In genomic region chr3:25783661-25784512, GRCh38 we compare ENCODE assay signal across 8 cellular contexts. TPM values are rescaled to one million over a fixed set of nuclear protein-coding genes. Genes with fewer than 3 reads are reported as not detected.
DNase-seq lines count a peak whose midpoint lies in the region; ATAC-seq and TF ChIP-seq lines count a peak whose summit lies in the region.

No MANE protein-coding gene starts in this region.

- H3K4me3 Mint-ChIP-seq in activated CD8-positive, alpha-beta T cell treated with anti-CD3 and anti-CD28 coated beads, Interleukin-2, amount 10 ng/mL, durations not matched to agents 7 days and 5 days, result peak overlapping the region; percentile 78

- H3K4me1 ChIP-seq in ACC112 (ENCODE audit: control insufficient read depth, insufficient read depth, low read length, unreplicated experiment) (peaks cover 26% of the 10 kb centered on the region), parathyroid adenoma (peaks cover 3% of the 10 kb centered on the region)

- POLR2A ChIA-PET in activated CD8-positive, alpha-beta T cell treated with anti-CD3 and anti-CD28 coated beads, Interleukin-2, amount 10 ng/mL, durations not matched to agents 7 days and 5 days (lab: Charles Lee), result interaction anchor here (0.5 to 1.7 kb wide), 7 partner anchors 12 to 151 kb away, joined by 3 to 9 read pairs (median 3); no protein-coding TSS in a partner anchor

- H3K27me3 ChIP-seq in ACC112 (ENCODE audit: insufficient read depth, low read length) (no peaks in the 10 kb centered on the region), parathyroid adenoma (ENCODE audit: control insufficient read depth, insufficient read depth, low read length) (no peaks in the 10 kb centered on the region)

- CTCF ChIA-PET in activated CD8-positive, alpha-beta T cell treated with anti-CD3 and anti-CD28 coated beads, Interleukin-2, amount 10 ng/mL, durations not matched to agents 7 days and 5 days (lab: Charles Lee), result interaction anchor here (0.9 to 3.2 kb wide), 5 partner anchors 11 to 135 kb away, joined by 3 to 22 read pairs (median 3); no protein-coding TSS in a partner anchor

- H3K9me3 Mint-ChIP-seq in activated CD8-positive, alpha-beta T cell treated with anti-CD3 and anti-CD28 coated beads, Interleukin-2, amount 10 ng/mL, durations not matched to agents 7 days and 5 days (ENCODE audit: insufficient read depth), result no peaks in the 10 kb centered on the region

- H3K79me2 ChIP-seq in ACC112 (ENCODE audit: control insufficient read depth, insufficient read depth, low read length, unreplicated experiment), result peaks cover 29% of the 10 kb centered on the region
- peaks cover 5% of the 10 kb centered on the region for H3K79me2 ChIP-seq in parathyroid adenoma

- H3K4me1 Mint-ChIP-seq in activated CD8-positive, alpha-beta T cell treated with anti-CD3 and anti-CD28 coated beads, Interleukin-2, amount 10 ng/mL, durations not matched to agents 7 days and 5 days (ENCODE audit: low read depth), result peaks cover 43% of the 10 kb centered on the region

- DNase-seq in GM03348 (ENCODE audit: low spot score), result peak; percentile 10
- peak; percentile 5 for DNase-seq in NCI-H128 (lab: John Stamatoyannopoulos, UW; ENCODE audit: unreplicated experiment)
- no peak for DNase-seq in activated CD8-positive, alpha-beta T cell treated with anti-CD3 and anti-CD28 coated beads, Interleukin-2, amount 10 ng/mL, durations not matched to agents 7 days and 5 days
- peak in 30 of 42 donors; percentile 6 to 78 (median 57) for DNase-seq in head of caudate nucleus
- DNase-seq in T-helper 9 cell, result no peak

- intact Hi-C loops in head of caudate nucleus (cut with DNase I), result loop anchor here (2.0 kb wide), 1 partner anchor 119 kb away; the partner anchor contains the start of gene TOP2B

- peaks cover 10% of the 10 kb centered on the region for H3K36me3 Mint-ChIP-seq in activated CD8-positive, alpha-beta T cell treated with anti-CD3 and anti-CD28 coated beads, Interleukin-2, amount 10 ng/mL, durations not matched to agents 7 days and 5 days (ENCODE audit: low read depth)

- no peak overlapping the region for H3K9ac ChIP-seq in parathyroid adenoma

- peak overlapping the region; percentile 84 for H3K4me3 ChIP-seq in ACC112 (ENCODE audit: low read depth, low read length)
- H3K4me3 ChIP-seq in parathyroid adenoma (ENCODE audit: low read depth, low read length), result peak overlapping the region; percentile 69

- peak overlapping the region; percentile 92 for H2AFZ ChIP-seq in ACC112 (ENCODE audit: low read length, unreplicated experiment)
- H2AFZ ChIP-seq in parathyroid adenoma, result peak overlapping the region; percentile 95

- peak overlapping the region; percentile 82 for H3K4me2 ChIP-seq in parathyroid adenoma (ENCODE audit: low read length)

- H3K27ac ChIP-seq in ACC112 (ENCODE audit: low read depth, low read length) (peak overlapping the region; percentile 40), parathyroid adenoma (peak overlapping the region; percentile 3)

- ATAC-seq in HG02759 (IDR thresholded peaks at IDR 0.05; ENCODE audit: unreplicated experiment), result peak; percentile 36
- ATAC-seq in activated CD8-positive, alpha-beta T cell treated with anti-CD3 and anti-CD28 coated beads, Interleukin-2, amount 10 ng/mL, durations not matched to agents 7 days and 5 days, result peak; percentile 53

- H3K36me3 ChIP-seq in ACC112 (ENCODE audit: insufficient read depth, low read length) (no peaks in the 10 kb centered on the region), parathyroid adenoma (ENCODE audit: control insufficient read depth, insufficient read depth, low read length) (no peaks in the 10 kb centered on the region)

- no peak for TF ChIP-seq CTCF in parathyroid adenoma (IDR thresholded peaks at IDR 0.05)

- peak overlapping the region; percentile 84 for H3K27ac Mint-ChIP-seq in activated CD8-positive, alpha-beta T cell treated with anti-CD3 and anti-CD28 coated beads, Interleukin-2, amount 10 ng/mL, durations not matched to agents 7 days and 5 days

- H3K27me3 Mint-ChIP-seq in activated CD8-positive, alpha-beta T cell treated with anti-CD3 and anti-CD28 coated beads, Interleukin-2, amount 10 ng/mL, durations not matched to agents 7 days and 5 days (ENCODE audit: low read depth), result no peaks in the 10 kb centered on the region

- H3K9me3 ChIP-seq in parathyroid adenoma (ENCODE audit: control insufficient read depth, low read length), result no peaks in the 10 kb centered on the region

RNA-seq across cellular contexts. Expression of gene NGLY1, which starts 0.6 kb away (rescaled TPM):
- total RNA-seq in activated CD8-positive, alpha-beta T cell treated with anti-CD3 and anti-CD28 coated beads, Interleukin-2, amount 10 ng/mL, durations not matched to agents 7 days and 5 days, result 10 to 100 TPM; 64.3 to 65.6 TPM

RNA-seq across cellular contexts. Expression of gene OXSM, which starts 6.0 kb away (rescaled TPM):
- total RNA-seq in activated CD8-positive, alpha-beta T cell treated with anti-CD3 and anti-CD28 coated beads, Interleukin-2, amount 10 ng/mL, durations not matched to agents 7 days and 5 days, result 10 to 100 TPM; 13.0 to 14.5 TPM

Comparison
In these comparisons a context has a peak if more than half of its experiments do, and no peak if none do; other contexts are left out.
1. DNase-seq: peak in GM03348 (single experiment), NCI-H128 (single experiment) and head of caudate nucleus (30 of 42); none in activated CD8-positive, alpha-beta T cell treated with anti-CD3 and anti-CD28 coated beads, Interleukin-2, amount 10 ng/mL, durations not matched to agents 7 days and 5 days (single experiment) and T-helper 9 cell (single experiment).